23 cellular contexts compared by ENCODE assay signal in the genomic region with DNA sequence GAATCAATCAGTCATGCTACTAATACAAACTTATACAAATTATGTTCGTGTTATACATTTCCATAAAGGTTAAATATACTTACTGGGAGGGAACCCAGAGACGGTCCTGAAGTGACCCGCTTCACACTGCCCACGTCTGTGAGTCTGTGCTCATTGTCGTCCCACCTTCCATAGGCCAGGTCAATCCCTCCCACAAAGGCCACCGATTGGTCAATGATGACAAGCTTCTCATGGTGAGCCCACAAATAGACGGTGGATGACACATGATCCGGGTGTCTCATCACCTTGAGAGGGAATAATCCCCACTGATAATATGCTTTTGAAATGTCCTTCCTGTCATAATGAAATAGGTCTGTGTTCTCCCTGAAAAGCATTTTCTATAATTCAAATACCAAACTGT.
A peak's percentile ranks its signal among the peaks of the same experiment; 100 is the strongest.
DNase-seq lines count a peak whose midpoint lies in the region; ATAC-seq and TF ChIP-seq lines count a peak whose summit lies in the region.
"Had no signal": no experiment of that assay in that cellular context is flagged by ENCODE, and none has a peak within 500 bp of the region (broad histone marks: within the 10 kb centered on the region; RNA-seq: fewer than 3 reads in every experiment).

No MANE protein-coding gene starts in this region.

- DNase-seq in NCI-H82 (lab: John Stamatoyannopoulos, UW) (peak; percentile 23), NCI-H82 treated with DMSO at 0.1 percent for 48 hours (lab: John Stamatoyannopoulos, UW; ENCODE audit: unreplicated experiment) (no peak), fibroblast of mammary gland (ENCODE audit: low read depth) (peak; percentile 30), right cardiac atrium (no peak), brain microvascular endothelial cell (no peak), cerebellum (ENCODE audit: low spot score) (no peak)
- DNase-seq: ACHN; Caco-2; CD4-positive, alpha-beta T cell; DND-41; GOT3; HCEC 1CT; Kasumi-1; NCI-H1417; NCI-H1694 treated with DMSO at 0.1 percent for 48 hours; NCI-H2081 treated with DMSO at 0.1 percent for 48 hours; NCI-H446; NK-92 treated with Interleukin-12 subunit alpha and Interleukin-12 subunit beta, amount 100 ng/mL, for 24 hours had no signal

- H3K36me3 ChIP-seq in brain microvascular endothelial cell (replicated peaks): peaks cover 10% of the 10 kb centered on the region
- H3K36me3 ChIP-seq: BLaER1 had no signal

- H3K4me3 ChIP-seq in fibroblast of mammary gland (ENCODE audit: control insufficient read depth, low read depth, low read length): no peak overlapping the region
- H3K4me3 ChIP-seq in right cardiac atrium (ENCODE audit: low read length): no peak overlapping the region
- H3K4me3 ChIP-seq in brain microvascular endothelial cell (ENCODE audit: low read depth, low read length): no peak overlapping the region
- H3K4me3 ChIP-seq: BLaER1 had no signal

- in situ Hi-C loops in brain microvascular endothelial cell (cut with HindIII; ENCODE audit: low pct_ligation_motif_present, low sequenced_read_pairs): no loop called here

- no peak for TF ChIP-seq CTCF in fibroblast of mammary gland (conservative IDR thresholded peaks at IDR 0.05; ENCODE audit: control insufficient read depth, insufficient read depth, low read depth, low read length)
- TF ChIP-seq CTCF in brain microvascular endothelial cell (IDR thresholded peaks at IDR 0.05; ENCODE audit: low read depth, low read length, missing control alignments): no peak

- no peaks in the 10 kb centered on the region for H3K9me3 ChIP-seq in right cardiac atrium (ENCODE audit: control insufficient read depth, low read length)
- H3K9me3 ChIP-seq: BLaER1, Caco-2 had no signal

- WGBS in right cardiac atrium: 68% methylated on average over 8 of the region's 8 CpGs

- H3K27me3 ChIP-seq in right cardiac atrium (ENCODE audit: control insufficient read depth, insufficient read depth) (no peaks in the 10 kb centered on the region), brain microvascular endothelial cell (replicated peaks) (no peaks in the 10 kb centered on the region)
- H3K27me3 ChIP-seq: BLaER1 had no signal

- ATAC-seq in right cardiac atrium (peak; percentile 64 to 79), GM18867 (IDR thresholded peaks at IDR 0.05; ENCODE audit: unreplicated experiment) (no peak), HG03460 (IDR thresholded peaks at IDR 0.05; ENCODE audit: unreplicated experiment) (no peak)

- intact Hi-C loops in right cardiac atrium (cut with DNase I): loop anchor here in 1 of 4 donors (10.0 kb wide), 1 partner anchor 76 kb away; no protein-coding TSS in a partner anchor

- H3K4me1 ChIP-seq in right cardiac atrium (ENCODE audit: control insufficient read depth, insufficient read depth, low read length): peaks cover 5% of the 10 kb centered on the region
- H3K4me1 ChIP-seq: Caco-2 had no signal

- H3K27ac ChIP-seq in right cardiac atrium (ENCODE audit: low read length): peak overlapping the region; percentile 7
- no peak overlapping the region for H3K27ac ChIP-seq in brain microvascular endothelial cell
- H3K27ac ChIP-seq: 22Rv1, BLaER1, RWPE1 had no signal

Comparison
In these comparisons a context has a peak if more than half of its experiments do, and no peak if none do; other contexts are left out.
1. DNase-seq: peak in NCI-H82 (single experiment) and fibroblast of mammary gland (single experiment); none in NCI-H82 treated with DMSO at 0.1 percent for 48 hours (single experiment), right cardiac atrium (0 of 3), brain microvascular endothelial cell (single experiment) and cerebellum (single experiment).
2. ATAC-seq: peak in right cardiac atrium (2 of 2); none in GM18867 (single experiment) and HG03460 (single experiment).